25 cellular contexts compared by ENCODE assay signal in genomic region chr15:71781965-71782265, GRCh38. TPM values are rescaled to one million over a fixed set of nuclear protein-coding genes. Genes with fewer than 3 reads are reported as not detected.
DNase-seq lines count a peak whose midpoint lies in the region; ATAC-seq, FAIRE-seq and TF ChIP-seq lines count a peak whose summit lies in the region.
"Had no signal": no experiment of that assay in that cellular context is flagged by ENCODE, and none has a peak within 500 bp of the region (broad histone marks: within the 10 kb centered on the region; RNA-seq: fewer than 3 reads in every experiment).

No MANE protein-coding gene starts in this region.

- peaks cover 10% of the 10 kb centered on the region for H3K27me3 Mint-ChIP-seq in osteocyte (ENCODE audit: unreplicated experiment)

- H3K9me3 ChIP-seq in A549 = no peaks in the 10 kb centered on the region
- no peaks in the 10 kb centered on the region for H3K9me3 ChIP-seq in ascending aorta
- H3K9me3 ChIP-seq in aorta (ENCODE audit: control insufficient read depth, low read length) = no peaks in the 10 kb centered on the region

- TF ChIP-seq POLR2A in A549 (IDR thresholded peaks at IDR 0.05; ENCODE audit: low read length) = no peak

- 85% methylated on average over 8 of the region's 8 CpGs for WGBS in A549 (ENCODE audit: missing lambda C conversion rate)
- WGBS in aorta, 2 donors = 82 to 89% methylated on average over 8 of the region's 8 CpGs

- H3K4me1 ChIP-seq in A549 (peaks cover 21% of the 10 kb centered on the region), ascending aorta (peaks cover 10 to 38% of the 10 kb centered on the region in 2 donors), aorta (ENCODE audit: control insufficient read depth in 1 of 2, insufficient read depth in 2 of 2, low read length in 2 of 2) (no peaks in the 10 kb centered on the region)

- CTCF ChIA-PET in A549 (lab: Yijun Ruan, JAX) = interaction anchor here (0.7 to 12.5 kb wide), 8 partner anchors 8 to 376 kb away, joined by 3 to 175 read pairs (median 28); no protein-coding TSS in a partner anchor

- TF ChIP-seq EP300 in A549 (IDR thresholded peaks at IDR 0.05) = no peak

- TF ChIP-seq RAD21 in A549 (conservative IDR thresholded peaks at IDR 0.05 in 1 of 2, IDR thresholded peaks at IDR 0.05 in 1 of 2) = no peak

- H3K4me3 Mint-ChIP-seq in osteocyte (ENCODE audit: unreplicated experiment) = no peak overlapping the region
- H3K4me3 Mint-ChIP-seq: CD4-positive, alpha-beta memory T cell had no signal

- H3K36me3 Mint-ChIP-seq in osteocyte (ENCODE audit: unreplicated experiment) = no peaks in the 10 kb centered on the region
- H3K36me3 Mint-ChIP-seq: CD4-positive, alpha-beta memory T cell had no signal

- FAIRE-seq in A549 (lab: Jason Lieb, UNC) = no peak
- FAIRE-seq: H54 had no signal

- H3K4me3 ChIP-seq in A549 (no peak overlapping the region), GM12864 (ENCODE audit: low read depth, low read length) (peak overlapping the region; percentile 34; the same call in 1 of the 2 replicates), ascending aorta (no peak overlapping the region), aorta (ENCODE audit: low read length in 2 of 2) (no peak overlapping the region)

- peaks cover 9% of the 10 kb centered on the region for H3K4me1 Mint-ChIP-seq in osteocyte (ENCODE audit: unreplicated experiment)

- no peak overlapping the region for H3K4me2 ChIP-seq in A549

- H3K36me3 ChIP-seq in ascending aorta = no peaks in the 10 kb centered on the region
- no peaks in the 10 kb centered on the region for H3K36me3 ChIP-seq in aorta (ENCODE audit: control insufficient read depth in 1 of 2, insufficient read depth in 2 of 2, low read length in 1 of 2)

- intact Hi-C loops in ascending aorta (cut with DNase I) (loop anchor here (5.0 kb wide), 1 partner anchor 40 kb away; no protein-coding TSS in a partner anchor), aorta (cut with DNase I) (no loop called here)

- DNase-seq in A549 (ENCODE audit: low read depth in 1 of 2, low spot score in 1 of 2) (no peak), GM12864 (ENCODE audit: low read depth) (no peak), ascending aorta (ENCODE audit: low spot score in 2 of 2) (no peak), osteocyte (ENCODE audit: extremely low spot score, unreplicated experiment) (peak; percentile 65), aorta (no peak), NCI-H526 (lab: John Stamatoyannopoulos, UW) (no peak), mucosa of gallbladder (ENCODE audit: low spot score) (no peak)
- DNase-seq: C1 segment of cervical spinal cord; CD4-positive, alpha-beta memory T cell; COR-L47; DMS53; Karpas-422; NCI-H1092; NCI-H1417 treated with DMSO at 0.1 percent for 48 hours; NCI-H1694 treated with DMSO at 0.1 percent for 48 hours; NCI-H2081; NCI-H2227 treated with DMSO at 0.1 percent for 48 hours; NCI-H69; SHP77 treated with DMSO at 0.1 percent for 48 hours had no signal

- ATAC-seq in A549 = no peak
- no peak for ATAC-seq in aorta (ENCODE audit: low FRiP score)

- no peak overlapping the region for H3K27ac Mint-ChIP-seq in osteocyte (ENCODE audit: unreplicated experiment)
- H3K27ac Mint-ChIP-seq: CD4-positive, alpha-beta memory T cell had no signal

- H3K27ac ChIP-seq in A549 = peak overlapping the region; percentile 72 to 75
- peak overlapping the region; percentile 75 to 85 for H3K27ac ChIP-seq in ascending aorta
- H3K27ac ChIP-seq in aorta (ENCODE audit: low read depth in 1 of 2, low read length in 2 of 2) = no peak overlapping the region
- H3K27ac ChIP-seq: RWPE1 had no signal

- H3K9me3 Mint-ChIP-seq in osteocyte (ENCODE audit: unreplicated experiment) = no peaks in the 10 kb centered on the region
- H3K9me3 Mint-ChIP-seq: CD4-positive, alpha-beta memory T cell had no signal

- TF ChIP-seq CTCF in A549 (IDR thresholded peaks at IDR 0.05) (no peak), GM12864 (IDR thresholded peaks at IDR 0.05; ENCODE audit: low read depth, low read length, missing control alignments) (no peak), ascending aorta (IDR thresholded peaks at IDR 0.05) (no peak), osteocyte (IDR thresholded peaks at IDR 0.05) (no peak)

- H3K27me3 ChIP-seq in ascending aorta = no peaks in the 10 kb centered on the region
- H3K27me3 ChIP-seq in aorta (ENCODE audit: control insufficient read depth in 1 of 2, insufficient read depth in 2 of 2, low read length in 1 of 2) = no peaks in the 10 kb centered on the region

- POLR2A ChIA-PET in A549 (lab: Yijun Ruan, JAX) = no interaction called here

TF ChIP-seq in A549, 52 proteins besides CTCF, POLR2A, EP300 and RAD21 (continues in another document):
- TF ChIP-seq POLR2AphosphoS2 (conservative IDR thresholded peaks at IDR 0.05; ENCODE audit: low read length) (no peak), ZSCAN20 (CRISPR knock-in tag; IDR thresholded peaks at IDR 0.05) (no peak), FOXS1 (CRISPR knock-in tag; IDR thresholded peaks at IDR 0.05) (no peak), REST (IDR thresholded peaks at IDR 0.05) (no peak), KDM1A (IDR thresholded peaks at IDR 0.05; ENCODE audit: low read depth) (no peak), NFE2L2 (conservative IDR thresholded peaks at IDR 0.05; ENCODE audit: low read length) (no peak), SMC3 (IDR thresholded peaks at IDR 0.05) (no peak), RFX5 (IDR thresholded peaks at IDR 0.05) (no peak), HOXB13 (CRISPR knock-in tag; IDR thresholded peaks at IDR 0.05; ENCODE audit: low read depth) (no peak), MAFK (IDR thresholded peaks at IDR 0.05; ENCODE audit: partially characterized antibody) (no peak), KDM5A (IDR thresholded peaks at IDR 0.05) (no peak), RARB (CRISPR knock-in tag; IDR thresholded peaks at IDR 0.05) (no peak), CHD4 (IDR thresholded peaks at IDR 0.05; ENCODE audit: borderline replicate concordance) (no peak), HMGXB4 (CRISPR knock-in tag; IDR thresholded peaks at IDR 0.05; ENCODE audit: borderline replicate concordance) (no peak), NR3C1 (IDR thresholded peaks at IDR 0.05) (no peak)
- TF ChIP-seq, protein P1, sequence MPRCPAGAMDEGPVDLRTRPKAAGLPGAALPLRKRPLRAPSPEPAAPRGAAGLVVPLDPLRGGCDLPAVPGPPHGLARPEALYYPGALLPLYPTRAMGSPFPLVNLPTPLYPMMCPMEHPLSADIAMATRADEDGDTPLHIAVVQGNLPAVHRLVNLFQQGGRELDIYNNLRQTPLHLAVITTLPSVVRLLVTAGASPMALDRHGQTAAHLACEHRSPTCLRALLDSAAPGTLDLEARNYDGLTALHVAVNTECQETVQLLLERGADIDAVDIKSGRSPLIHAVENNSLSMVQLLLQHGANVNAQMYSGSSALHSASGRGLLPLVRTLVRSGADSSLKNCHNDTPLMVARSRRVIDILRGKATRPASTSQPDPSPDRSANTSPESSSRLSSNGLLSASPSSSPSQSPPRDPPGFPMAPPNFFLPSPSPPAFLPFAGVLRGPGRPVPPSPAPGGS (IDR thresholded peaks at IDR 0.05) = no peak

RNA-seq across cellular contexts. Expression of gene NR2E3, which starts 28.4 kb away (rescaled TPM):
- polyA plus RNA-seq in A549 (2011; rRNA removed) (0.71 and 0.79 TPM in 2 replicates), A549 (2017; fragmentation: RNase III; extraction: RNeasy Plus Mini Kit Qiagen cat#74134 plus additional on column Dnase treatment) (0.13 to 0.28 TPM (median 0.17 TPM) in 3 replicates), aorta (under 1 TPM; 0.25 to 0.46 TPM)
- polyA plus RNA-seq in A549 (2012; cell fraction: cytosol; rRNA removed) = 0.23 and 0.34 TPM in 2 replicates
- 2.4 and 3.3 TPM in 2 replicates for polyA plus RNA-seq in A549 (2012; cell fraction: nucleus; rRNA removed)
- polyA minus RNA-seq in A549 (2011; rRNA and poly(A)+ RNA removed) = 1.6 and 3.1 TPM in 2 replicates
- total RNA-seq in ascending aorta (not detected), osteocyte (not detected in 2 replicates), aorta (1 to 10 TPM in 1 of 2 donors, under 1 TPM in 1; 0.72 to 3.2 TPM), mucosa of gallbladder (3.0 TPM)
- total RNA-seq: A673; CD4-positive, alpha-beta memory T cell; Daoy; G401; OCI-LY7 had no signal
- polyA plus RNA-seq: CD4-positive, alpha-beta memory T cell had no signal

Comparison
In these comparisons a context has a peak if more than half of its experiments do, and no peak if none do; other contexts are left out.
1. H3K27ac ChIP-seq: peak in A549 (2 of 2) and ascending aorta (2 of 2); none in aorta (0 of 2).